23 cellular contexts compared by ENCODE assay signal in the genomic region with DNA sequence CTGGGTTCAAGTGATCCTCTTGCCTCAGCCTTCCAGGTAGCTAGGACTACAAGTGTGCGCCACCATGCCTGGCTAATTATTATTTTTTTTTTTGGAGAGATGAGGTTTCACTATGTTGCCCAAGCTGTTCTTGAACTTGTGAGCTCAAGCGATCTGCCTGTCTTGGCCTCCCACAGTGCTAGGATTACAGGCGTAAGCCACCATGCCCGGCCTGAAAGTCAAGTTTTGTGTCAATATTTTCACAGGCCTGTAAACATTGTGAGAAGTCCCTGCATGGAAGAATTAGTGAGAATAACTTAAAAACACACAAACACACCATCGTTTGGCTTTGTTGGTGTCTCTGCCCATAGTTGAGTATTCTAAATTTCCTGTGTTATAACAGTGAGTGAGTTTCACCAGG. TPM values are rescaled to one million over a fixed set of nuclear protein-coding genes. Genes with fewer than 3 reads are reported as not detected.
A peak's percentile ranks its signal among the peaks of the same experiment; 100 is the strongest.
DNase-seq lines count a peak whose midpoint lies in the region; TF ChIP-seq lines count a peak whose summit lies in the region.
"Had no signal": no experiment of that assay in that cellular context is flagged by ENCODE, and none has a peak within 500 bp of the region (broad histone marks: within the 10 kb centered on the region; RNA-seq: fewer than 3 reads in every experiment).

No MANE protein-coding gene starts in this region.

- no peaks in the 10 kb centered on the region for H3K9me3 Mint-ChIP-seq in CD14-positive monocyte
- no peaks in the 10 kb centered on the region for H3K9me3 Mint-ChIP-seq in endothelial cell (ENCODE audit: unreplicated experiment)
- H3K9me3 Mint-ChIP-seq: HFFc6 had no signal

- TF ChIP-seq CTCF in 22Rv1 (IDR thresholded peaks at IDR 0.05): no peak
- no peak for TF ChIP-seq CTCF in CD14-positive monocyte (IDR thresholded peaks at IDR 0.05)
- TF ChIP-seq CTCF in endothelial cell (IDR thresholded peaks at IDR 0.05; ENCODE audit: unreplicated experiment): no peak
- no peak for TF ChIP-seq CTCF in neutrophil (IDR thresholded peaks at IDR 0.05)
- TF ChIP-seq CTCF in mammary epithelial cell (conservative IDR thresholded peaks at IDR 0.05 in 1 of 2, IDR thresholded peaks at IDR 0.05 in 1 of 2; ENCODE audit: extremely low read depth in 1 of 2, insufficient read depth in 1 of 2, low read depth in 1 of 2, low read length in 2 of 2): no peak

- H3K4me2 ChIP-seq in mammary epithelial cell (ENCODE audit: insufficient read depth, low read depth, low read length): no peak overlapping the region
- H3K4me2 ChIP-seq: SK-N-SH had no signal

- H3K27me3 ChIP-seq in neutrophil (no peaks in the 10 kb centered on the region), mammary epithelial cell (ENCODE audit: insufficient read depth, low read length) (no peaks in the 10 kb centered on the region)

- H3K36me3 Mint-ChIP-seq in CD14-positive monocyte (peaks cover 56 to 74% of the 10 kb centered on the region in 2 donors), endothelial cell (ENCODE audit: low read depth, unreplicated experiment) (peaks cover 40% of the 10 kb centered on the region)

- WGBS in mammary epithelial cell (ENCODE audit: low coverage, missing lambda C conversion rate): 97% methylated on average over 5 of the region's 5 CpGs

- intact Hi-C loops in CD14-positive monocyte (cut with micrococcal nuclease) (no loop called here), mammary epithelial cell (cut with micrococcal nuclease) (no loop called here)

- H3K4me1 Mint-ChIP-seq in CD14-positive monocyte (peaks cover 38% of the 10 kb centered on the region), endothelial cell (ENCODE audit: unreplicated experiment) (peaks cover 10% of the 10 kb centered on the region)

- H3K9me3 ChIP-seq in neutrophil (no peaks in the 10 kb centered on the region), mammary epithelial cell (replicated peaks; ENCODE audit: insufficient read depth, low read length) (no peaks in the 10 kb centered on the region)
- H3K9me3 ChIP-seq: HAP-1, SK-N-SH had no signal

- H3K4me3 ChIP-seq in neutrophil (ENCODE audit: low read depth in 1 of 2, low read length in 1 of 2) (peak overlapping the region in 1 of 2 experiments; percentile 28), mammary epithelial cell (replicated peaks in 1 of 3; ENCODE audit: insufficient read depth in 1 of 3, low read depth in 2 of 3, low read length in 3 of 3) (no peak overlapping the region)
- H3K4me3 ChIP-seq: HAP-1 had no signal

- peak overlapping the region; percentile 67 to 85 for H3K4me3 Mint-ChIP-seq in CD14-positive monocyte
- H3K4me3 Mint-ChIP-seq in endothelial cell (ENCODE audit: unreplicated experiment): no peak overlapping the region
- H3K4me3 Mint-ChIP-seq: HFFc6 had no signal

- H3K36me3 ChIP-seq in neutrophil (peaks cover 52% of the 10 kb centered on the region), mammary epithelial cell (ENCODE audit: insufficient read depth, low read length) (peaks cover 42% of the 10 kb centered on the region)

- H3K27me3 Mint-ChIP-seq in CD14-positive monocyte (ENCODE audit: low read depth in 3 of 3) (peaks cover 0 to 4% (median 0%) of the 10 kb centered on the region in 3 donors), endothelial cell (ENCODE audit: unreplicated experiment) (peaks cover 2% of the 10 kb centered on the region)

- no TSS peak for BruUV-seq in mammary epithelial cell (replicated peaks; lab: Mats Ljungman, UMichigan)

- no peak overlapping the region for H2AFZ ChIP-seq in mammary epithelial cell (ENCODE audit: low read depth, low read length)

- DNase-seq in CD14-positive monocyte (ENCODE audit: low spot score) (no peak), endothelial cell (ENCODE audit: low spot score) (no peak), GM19240 (ENCODE audit: insufficient read length, low spot score) (no peak), mammary epithelial cell (no peak), amniotic stem cell (lab: John Stamatoyannopoulos, UW) (no peak)
- no peak for DNase-seq in stimulated activated CD4-positive, alpha-beta T cell treated with anti-CD3 and anti-CD28 coated beads, Interleukin-2, amount 100 ng/mL, for 48 hours
- DNase-seq: Calu3; DMS153; GOT3; HFFc6; IMR-90; KG1; MM.1S; NCI-H2029; NCI-H446 treated with DMSO at 0.1 percent for 48 hours; NCI-H526; NCI-H82; NK-92 treated with Interleukin-12 subunit alpha and Interleukin-12 subunit beta, amount 100 ng/mL, for 24 hours; PC-3; SK-N-SH had no signal

- in situ Hi-C loops in mammary epithelial cell (cut with MboI; ENCODE audit: low sequenced_read_pairs in 2 of 2): no loop called here

- peak overlapping the region; percentile 37 for H3K27ac ChIP-seq in 22Rv1
- H3K27ac ChIP-seq in neutrophil: peak overlapping the region; percentile 84
- no peak overlapping the region for H3K27ac ChIP-seq in mammary epithelial cell (ENCODE audit: insufficient read depth, low read depth, low read length)

- no peaks in the 10 kb centered on the region for H3K79me2 ChIP-seq in mammary epithelial cell (ENCODE audit: insufficient read depth, low read length)

- H3K9ac ChIP-seq in mammary epithelial cell (ENCODE audit: insufficient read depth, low read length): no peak overlapping the region
- H3K9ac ChIP-seq: SK-N-SH had no signal

- dilution Hi-C loops in mammary epithelial cell (cut with HindIII; ENCODE audit: low sequenced_read_pairs): no loop called here

- CTCF ChIA-PET in mammary epithelial cell (lab: Charles Lee; ENCODE audit: low non-redundant PET): no interaction called here

- peak overlapping the region; percentile 85 to 94 (median 88) for H3K27ac Mint-ChIP-seq in CD14-positive monocyte
- peak overlapping the region; percentile 94 for H3K27ac Mint-ChIP-seq in endothelial cell (ENCODE audit: unreplicated experiment)
- H3K27ac Mint-ChIP-seq: HFFc6 had no signal

- H3K4me1 ChIP-seq in neutrophil (ENCODE audit: control insufficient read depth in 1 of 2, insufficient read depth in 1 of 2, low read depth in 1 of 2, low read length in 1 of 2) (peaks cover 22 to 30% of the 10 kb centered on the region in 2 experiments), mammary epithelial cell (ENCODE audit: insufficient read depth, low read length) (no peaks in the 10 kb centered on the region)
- H3K4me1 ChIP-seq: HAP-1 had no signal

- no peaks in the 10 kb centered on the region for H4K20me1 ChIP-seq in mammary epithelial cell (ENCODE audit: insufficient read depth, low read length)

RNA-seq across cellular contexts. Expression of gene NUP85, which starts 22.2 kb away (rescaled TPM):
- 10 to 100 TPM; 36.3 to 38.7 TPM for polyA plus RNA-seq in CD14-positive monocyte
- total RNA-seq in endothelial cell (ENCODE audit: unreplicated experiment): 83.9 TPM
- total RNA-seq in mammary epithelial cell: 10 to 100 TPM; 28.2 to 60.8 TPM
- 75.8 TPM for polyA plus RNA-seq in mammary epithelial cell
- 144 TPM for polyA minus RNA-seq in mammary epithelial cell

RNA-seq across cellular contexts. Expression of gene GGA3, which starts 33.7 kb away (rescaled TPM):
- polyA plus RNA-seq in CD14-positive monocyte (10 to 100 TPM in 1 of 2 donors, 1 to 10 TPM in 1; 4.3 to 15.7 TPM), mammary epithelial cell (20.2 TPM)
- total RNA-seq in endothelial cell (ENCODE audit: unreplicated experiment) (60.8 TPM), mammary epithelial cell (10 to 100 TPM in 1 of 2 donors, 1 to 10 TPM in 1; 9.7 to 30.9 TPM)
- polyA minus RNA-seq in mammary epithelial cell: 21.6 TPM

RNA-seq across cellular contexts. Expression of gene MRPS7, which starts 34.0 kb away (rescaled TPM):
- polyA plus RNA-seq in CD14-positive monocyte (100 to 1,000 TPM; 101 to 122 TPM), mammary epithelial cell (77.7 TPM)
- total RNA-seq in endothelial cell (ENCODE audit: unreplicated experiment) (63.4 TPM), mammary epithelial cell (10 to 100 TPM; 36.0 to 55.5 TPM)
- 122 TPM for polyA minus RNA-seq in mammary epithelial cell

RNA-seq across cellular contexts. Expression of gene MIF4GD, which starts 43.3 kb away (rescaled TPM):
- polyA plus RNA-seq in CD14-positive monocyte (100 to 1,000 TPM in 1 of 2 donors, 10 to 100 TPM in 1; 80.6 to 103 TPM), mammary epithelial cell (21.0 TPM)
- total RNA-seq in endothelial cell (ENCODE audit: unreplicated experiment) (15.7 TPM), mammary epithelial cell (10 to 100 TPM in 1 of 2 donors, 1 to 10 TPM in 1; 9.7 to 14.6 TPM)
- polyA minus RNA-seq in mammary epithelial cell: 10.6 TPM

RNA-seq across cellular contexts. Expression of gene SUMO2, which starts 45.0 kb away (rescaled TPM):
- polyA plus RNA-seq in CD14-positive monocyte (100 to 1,000 TPM; 282 to 318 TPM), mammary epithelial cell (71.8 TPM)
- total RNA-seq in endothelial cell (ENCODE audit: unreplicated experiment) (657 TPM), mammary epithelial cell (100 to 1,000 TPM in 1 of 2 donors, 10 to 100 TPM in 1; 49.7 to 279 TPM)
- 141 TPM for polyA minus RNA-seq in mammary epithelial cell
